Comparison of ENCODE assay signal across 15 cellular contexts in the genomic region with DNA sequence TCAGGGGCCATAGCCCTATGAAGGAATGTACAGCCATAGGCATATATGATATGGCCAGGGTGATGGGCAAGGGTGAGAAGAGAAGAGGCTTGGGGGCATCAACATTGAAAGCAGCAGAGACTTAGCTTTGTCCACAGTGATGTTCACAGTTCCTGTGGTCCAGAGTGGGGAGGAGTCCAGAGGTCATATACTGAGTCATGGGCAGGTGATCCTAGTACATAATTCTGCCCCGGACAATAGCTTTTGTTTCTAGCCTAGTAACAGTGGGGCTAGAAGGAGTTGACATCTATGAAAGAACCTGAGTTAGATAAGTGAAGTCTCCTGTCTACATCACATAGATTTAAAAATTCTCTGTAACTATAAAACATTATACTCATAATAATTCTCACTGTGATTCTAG.
"Had no signal": no experiment of that assay in that cellular context is flagged by ENCODE, and none has a peak within 500 bp of the region (broad histone marks: within the 10 kb centered on the region; RNA-seq: fewer than 3 reads in every experiment).

No MANE protein-coding gene starts in this region.

- H3K27me3 ChIP-seq: heart left ventricle, transverse colon had no signal

- H3K9me3 ChIP-seq: heart left ventricle, transverse colon had no signal

- DNase-seq: activated CD4-positive, alpha-beta memory T cell treated with anti-CD3 and anti-CD28 coated beads for 36 hours; activated CD4-positive, alpha-beta T cell treated with anti-CD3 and anti-CD28 coated beads for 36 hours; activated effector memory CD4-positive, alpha-beta T cell treated with Interleukin-2 at 50 U/mL for 16 hours; activated T-cell treated with anti-CD3 and anti-CD28 coated beads, Interleukin-2, amount 50 U/mL, for 4 hours; effector memory CD8-positive, alpha-beta T cell; immature natural killer cell; SHP77 treated with DMSO at 0.1 percent for 48 hours; stimulated activated CD4-positive, alpha-beta T cell treated with anti-CD3 and anti-CD28 coated beads, Interleukin-4, amount 100 ng/mL, for 4 hours; stimulated activated CD8-positive, alpha-beta memory T cell treated with anti-CD3 and anti-CD28 coated beads, Interleukin-4, amount 100 ng/mL, for 48 hours; stimulated activated naive CD8-positive, alpha-beta T cell treated with anti-CD3 and anti-CD28 coated beads, Interleukin-15, amount 100 ng/mL, for 72 hours; T-helper 17 cell; transverse colon had no signal

- H3K36me3 ChIP-seq: heart left ventricle, transverse colon had no signal

- H3K4me3 ChIP-seq: heart left ventricle, smooth muscle cell, transverse colon had no signal

- FAIRE-seq: frontal cortex had no signal

- ATAC-seq: activated CD4-positive, alpha-beta T cell treated with anti-CD3 and anti-CD28 coated beads for 36 hours; activated T-cell treated with anti-CD3 and anti-CD28 coated beads, Interleukin-2, amount 50 U/mL, for 4 hours; effector memory CD8-positive, alpha-beta T cell; stimulated activated naive CD8-positive, alpha-beta T cell treated with anti-CD3 and anti-CD28 coated beads, Interleukin-15, amount 100 ng/mL, for 72 hours; T-helper 17 cell had no signal

- H3K4me2 ChIP-seq: smooth muscle cell had no signal
